In the genomic region with DNA sequence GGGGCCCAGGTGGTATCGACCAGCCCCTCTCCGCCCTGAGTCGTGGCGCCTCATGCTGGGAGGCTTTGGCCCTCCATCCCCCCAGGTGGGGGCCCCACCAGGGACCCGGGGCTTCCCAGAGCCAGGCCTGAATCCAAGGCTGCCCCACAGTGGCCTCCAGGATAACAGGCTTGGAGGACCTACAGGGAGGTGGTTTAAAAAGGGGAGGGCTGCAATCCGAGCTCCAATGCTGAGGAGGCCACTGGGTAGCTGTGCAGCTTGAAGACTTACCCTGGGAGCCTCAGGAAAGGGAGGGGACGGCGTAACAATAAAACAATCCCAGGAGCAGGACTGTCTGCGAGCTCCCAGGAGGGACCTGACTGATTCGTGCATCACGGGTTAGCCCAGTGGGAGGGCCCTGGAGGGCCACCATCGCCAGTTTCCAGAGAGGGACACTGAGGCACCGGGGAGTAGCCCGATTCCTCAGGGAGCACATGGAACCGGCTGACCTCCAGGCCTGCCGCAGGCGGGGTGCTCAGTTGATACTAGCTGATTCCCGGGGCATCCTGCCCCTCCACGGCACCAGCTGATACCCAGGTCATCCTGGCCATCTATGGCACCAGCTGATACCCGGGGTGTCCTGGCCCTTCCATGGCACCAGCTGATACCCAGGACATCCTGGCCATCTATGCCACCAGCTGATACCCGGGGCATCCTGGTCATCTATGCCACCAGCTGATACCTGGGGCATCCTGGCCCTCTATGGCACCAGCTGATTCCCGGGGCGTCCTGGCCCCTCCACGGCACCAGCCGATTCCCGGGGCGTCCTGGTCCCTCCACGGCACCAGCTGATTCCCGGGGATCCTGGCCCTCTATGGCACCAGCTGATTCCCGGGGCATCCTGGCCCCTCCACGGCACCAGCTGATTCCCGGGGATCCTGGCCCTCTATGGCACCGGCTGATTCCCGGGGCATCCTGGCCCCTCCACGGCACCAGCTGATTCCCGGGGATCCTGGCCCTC, we compare ENCODE assay signal across 16 cellular contexts. TPM values are rescaled to one million over a fixed set of nuclear protein-coding genes. Genes with fewer than 3 reads are reported as not detected.
DNase-seq lines count a peak whose midpoint lies in the region; ATAC-seq, FAIRE-seq and TF ChIP-seq lines count a peak whose summit lies in the region.
"Had no signal": no experiment of that assay in that cellular context is flagged by ENCODE, and none has a peak within 500 bp of the region (broad histone marks: within the 10 kb centered on the region; RNA-seq: fewer than 3 reads in every experiment).

No MANE protein-coding gene starts in this region.

- TF ChIP-seq EP300 in K562 (IDR thresholded peaks at IDR 0.05; ENCODE audit: low read length) = no peak
- no peak for TF ChIP-seq EP300 in gastroesophageal sphincter (IDR thresholded peaks at IDR 0.05)

- H3K79me2 ChIP-seq in K562 (ENCODE audit: control insufficient read depth, insufficient read depth, low read length) = no peaks in the 10 kb centered on the region

- H3K4me2 ChIP-seq in K562 (ENCODE audit: insufficient read depth, low read length) = no peak overlapping the region

- H3K27me3 ChIP-seq in K562 (ENCODE audit: control insufficient read depth in 2 of 2, insufficient read depth in 2 of 2, low read length in 2 of 2) (peaks cover 24 to 72% of the 10 kb centered on the region in 2 experiments), right lobe of liver (peaks cover 0 to 12% of the 10 kb centered on the region in 2 donors), prostate gland (replicated peaks; ENCODE audit: insufficient read depth) (no peaks in the 10 kb centered on the region), gastroesophageal sphincter (peaks cover 59% of the 10 kb centered on the region)
- H3K27me3 ChIP-seq: ovary had no signal

- FAIRE-seq in K562 (lab: Jason Lieb, UNC) = no peak

- H3K4me1 ChIP-seq in K562 (replicated peaks in 1 of 2; ENCODE audit: control insufficient read depth in 2 of 2, insufficient read depth in 2 of 2, low read length in 2 of 2) = peaks cover 3 to 55% of the 10 kb centered on the region in 2 experiments; a peak in 2 of 5 replicates
- H3K4me1 ChIP-seq in right lobe of liver = peaks cover 0 to 13% (median 0%) of the 10 kb centered on the region in 4 donors
- H3K4me1 ChIP-seq in prostate gland (replicated peaks) = peaks cover 4% of the 10 kb centered on the region
- H3K4me1 ChIP-seq in gastroesophageal sphincter = peaks cover 0 to 27% (median 17%) of the 10 kb centered on the region in 3 donors

- H3K36me3 Mint-ChIP-seq in activated CD4-positive, alpha-beta T cell treated with anti-CD3 and anti-CD28 coated beads for 36 hours (ENCODE audit: low read depth) = no peaks in the 10 kb centered on the region
- H3K36me3 Mint-ChIP-seq: activated naive CD8-positive, alpha-beta T cell treated with anti-CD3 and anti-CD28 coated beads for 36 hours had no signal

- in situ Hi-C loops in K562 (cut with MboI) = no loop called here

- TF ChIP-seq POLR2A in K562 (conservative IDR thresholded peaks at IDR 0.05) (no peak), right lobe of liver (IDR thresholded peaks at IDR 0.05) (no peak), prostate gland (IDR thresholded peaks at IDR 0.05) (no peak), gastroesophageal sphincter (IDR thresholded peaks at IDR 0.05) (no peak)

- no peak overlapping the region for H3K9ac ChIP-seq in K562 (ENCODE audit: insufficient read depth in 1 of 2, low read depth in 2 of 2, low read length in 2 of 2)

- DNase-seq in COR-L47 (lab: John Stamatoyannopoulos, UW) = peak; percentile 38
- peak; percentile 39 for DNase-seq in HEK293T (ENCODE audit: extremely low spot score)
- no peak for DNase-seq in K562 (ENCODE audit: extremely low read depth in 1 of 4, low spot score in 3 of 4)
- DNase-seq in right lobe of liver = peak; percentile 19 to 42 (median 41)
- DNase-seq in activated CD4-positive, alpha-beta T cell treated with anti-CD3 and anti-CD28 coated beads for 36 hours = no peak
- no peak for DNase-seq in GF-D8 (lab: John Stamatoyannopoulos, UW)
- no peak for DNase-seq in prostate gland (ENCODE audit: low spot score)
- DNase-seq: activated CD4-positive, CD25-positive, alpha-beta regulatory T cell treated with anti-CD3 and anti-CD28 coated beads, Interleukin-2, amount 50 U/mL, for 72 hours; activated naive CD8-positive, alpha-beta T cell treated with anti-CD3 and anti-CD28 coated beads for 36 hours; midbrain; ovary; Peyer's patch; stimulated activated naive CD8-positive, alpha-beta T cell treated with anti-CD3 and anti-CD28 coated beads, Interleukin-15, amount 100 ng/mL, for 72 hours had no signal

- H3K4me3 ChIP-seq in K562 (no peak overlapping the region), right lobe of liver (no peak overlapping the region), prostate gland (no peak overlapping the region), gastroesophageal sphincter (no peak overlapping the region)
- H3K4me3 ChIP-seq: ovary, Peyer's patch had no signal

- H3K27ac Mint-ChIP-seq in activated CD4-positive, alpha-beta T cell treated with anti-CD3 and anti-CD28 coated beads for 36 hours = no peak overlapping the region
- H3K27ac Mint-ChIP-seq: activated naive CD8-positive, alpha-beta T cell treated with anti-CD3 and anti-CD28 coated beads for 36 hours; stimulated activated naive CD8-positive, alpha-beta T cell treated with anti-CD3 and anti-CD28 coated beads, Interleukin-15, amount 100 ng/mL, for 72 hours had no signal

- intact Hi-C loops in K562 (cut with micrococcal nuclease) (no loop called here), right lobe of liver (cut with DNase I) (no loop called here), prostate gland (cut with DNase I) (no loop called here)
- intact Hi-C loops in activated CD4-positive, alpha-beta T cell treated with anti-CD3 and anti-CD28 coated beads for 36 hours (cut with DNase I, micrococcal nuclease) = no loop called here

- BruUV-seq in K562 (replicated peaks; lab: Mats Ljungman, UMichigan) = no TSS peak

- ATAC-seq in K562 = peak; percentile 44; the same call in 2 of the 3 replicates
- peak in 3 of 4 donors; percentile 1 to 6 (median 4) for ATAC-seq in right lobe of liver
- ATAC-seq in activated CD4-positive, alpha-beta T cell treated with anti-CD3 and anti-CD28 coated beads for 36 hours = no peak
- ATAC-seq in gastroesophageal sphincter = no peak
- ATAC-seq: stimulated activated naive CD8-positive, alpha-beta T cell treated with anti-CD3 and anti-CD28 coated beads, Interleukin-15, amount 100 ng/mL, for 72 hours had no signal

- H4K20me1 ChIP-seq in K562 (replicated peaks; ENCODE audit: control insufficient read depth, insufficient read depth, low read length) = 0 out of 2 replicates have a peak, but pooled peaks cover 6% of the 10 kb centered on the region

- TF ChIP-seq RAD21 in K562 (CRISPR knock-in tag; conservative IDR thresholded peaks at IDR 0.05 in 1 of 2, IDR thresholded peaks at IDR 0.05 in 1 of 2) = no peak

- WGBS in K562 (ENCODE audit: insufficient coverage, low coverage, missing lambda C conversion rate) = 4% methylated on average over 28 of the region's 36 CpGs
- WGBS in right lobe of liver (ENCODE audit: insufficient coverage, low coverage, low lambda C conversion rate, missing lambda C conversion rate) = 17% methylated on average over 8 of the region's 36 CpGs
- 46% methylated on average over 29 of the region's 36 CpGs for WGBS in prostate gland
- 44% methylated on average over 5 of the region's 36 CpGs; no CpG with 5 or more reads in 1 of the 2 donors for WGBS in gastroesophageal sphincter (ENCODE audit: low coverage in 1 of 2), 2 donors

- peaks cover 6% of the 10 kb centered on the region for H3K4me1 Mint-ChIP-seq in activated CD4-positive, alpha-beta T cell treated with anti-CD3 and anti-CD28 coated beads for 36 hours

- POLR2A ChIA-PET in HEK293T (lab: Yijun Ruan, JAX) (interaction anchor here (0.8 to 1.6 kb wide), 3 partner anchors 48 to 99 kb away, joined by 3 to 6 read pairs (median 3); no protein-coding TSS in a partner anchor), K562 (lab: Yijun Ruan, JAX) (interaction anchor here (0.6 to 1.7 kb wide), 2 partner anchors 9 to 11 kb away, joined by 3 to 4 read pairs; no protein-coding TSS in a partner anchor)
- POLR2A ChIA-PET in activated CD4-positive, alpha-beta T cell treated with anti-CD3 and anti-CD28 coated beads for 36 hours (lab: Charles Lee) = no interaction called here

- H3K27ac ChIP-seq in K562 (ENCODE audit: extremely low read depth, low read depth, low read length) (no peak overlapping the region), right lobe of liver (no peak overlapping the region), prostate gland (no peak overlapping the region), gastroesophageal sphincter (no peak overlapping the region)
- H3K27ac ChIP-seq: ovary, Peyer's patch had no signal

- TF ChIP-seq CTCF in K562 (IDR thresholded peaks at IDR 0.05 in 2 of 3, conservative IDR thresholded peaks at IDR 0.05 in 1 of 3; ENCODE audit: insufficient read depth in 2 of 3, low read depth in 1 of 3, low read length in 3 of 3) (no peak), right lobe of liver (IDR thresholded peaks at IDR 0.05) (no peak), prostate gland (IDR thresholded peaks at IDR 0.05) (no peak), gastroesophageal sphincter (IDR thresholded peaks at IDR 0.05) (no peak)

- H3K4me3 Mint-ChIP-seq in activated CD4-positive, alpha-beta T cell treated with anti-CD3 and anti-CD28 coated beads for 36 hours = no peak overlapping the region
- H3K4me3 Mint-ChIP-seq: activated naive CD8-positive, alpha-beta T cell treated with anti-CD3 and anti-CD28 coated beads for 36 hours; stimulated activated naive CD8-positive, alpha-beta T cell treated with anti-CD3 and anti-CD28 coated beads, Interleukin-15, amount 100 ng/mL, for 72 hours had no signal

- H3K36me3 ChIP-seq in K562 (ENCODE audit: control insufficient read depth, insufficient read depth, low read length) (no peaks in the 10 kb centered on the region), right lobe of liver (no peaks in the 10 kb centered on the region), prostate gland (no peaks in the 10 kb centered on the region), gastroesophageal sphincter (peaks cover 0 to 4% of the 10 kb centered on the region in 2 donors)
- H3K36me3 ChIP-seq: ovary, Peyer's patch had no signal

- no peak overlapping the region for H2AFZ ChIP-seq in K562 (ENCODE audit: low read depth, low read length)

- H3K9me3 Mint-ChIP-seq in activated CD4-positive, alpha-beta T cell treated with anti-CD3 and anti-CD28 coated beads for 36 hours (ENCODE audit: low read depth) = no peaks in the 10 kb centered on the region
- H3K9me3 Mint-ChIP-seq: activated naive CD8-positive, alpha-beta T cell treated with anti-CD3 and anti-CD28 coated beads for 36 hours; stimulated activated naive CD8-positive, alpha-beta T cell treated with anti-CD3 and anti-CD28 coated beads, Interleukin-15, amount 100 ng/mL, for 72 hours had no signal

- CTCF ChIA-PET in HEK293T (lab: Yijun Ruan, JAX) = interaction anchor here (0.6 to 0.7 kb wide), 2 partner anchors 76 to 106 kb away, joined by 3 to 4 read pairs; no protein-coding TSS in a partner anchor
- CTCF ChIA-PET in K562 (lab: Yijun Ruan, JAX; ENCODE audit: low intra/inter-chr PET ratio) = interaction anchor here (0.6 kb wide), 1 partner anchor 37 kb away, joined by 3 read pairs; a partner anchor contains a TSS
- CTCF ChIA-PET in activated CD4-positive, alpha-beta T cell treated with anti-CD3 and anti-CD28 coated beads for 36 hours (lab: Charles Lee) = interaction anchor here (0.6 to 1.5 kb wide), 3 partner anchors 28 to 93 kb away, joined by 3 read pairs; no protein-coding TSS in a partner anchor

- H3K9me1 ChIP-seq in K562 (ENCODE audit: control insufficient read depth, insufficient read depth, low read length) = no peaks in the 10 kb centered on the region

- H3K9me3 ChIP-seq in K562 (replicated peaks; ENCODE audit: control insufficient read depth, insufficient read depth, low read depth, low read length) (no peaks in the 10 kb centered on the region), right lobe of liver (no peaks in the 10 kb centered on the region), prostate gland (no peaks in the 10 kb centered on the region), gastroesophageal sphincter (no peaks in the 10 kb centered on the region)
- H3K9me3 ChIP-seq: ovary, Peyer's patch had no signal

- peaks cover 9% of the 10 kb centered on the region for H3K27me3 Mint-ChIP-seq in activated CD4-positive, alpha-beta T cell treated with anti-CD3 and anti-CD28 coated beads for 36 hours

RNA-seq across cellular contexts. Expression of a gene that starts 3.7 kb away (rescaled TPM):
- total RNA-seq in K562 (2011; cell fraction: chromatin; rRNA removed; ENCODE audit: low replicate concordance) = 0.25 and 0.49 TPM in 2 replicates
- total RNA-seq in K562 (2011; cell fraction: nucleolus; rRNA removed) = 0.13 and 0.67 TPM in 2 replicates
- total RNA-seq in K562 (2011; cell fraction: nucleoplasm; rRNA removed) = 0.15 TPM in 2 replicates
- total RNA-seq in K562 (2014; rRNA removed) = not detected in 2 replicates
- total RNA-seq in K562 (2014; rRNA removed; fragmentation: Illumina TruSeq; extraction: Trizol) = not detected in 2 replicates
- not detected in 2 replicates for total RNA-seq in K562 (2015; rRNA removed; fragmentation: Illumina TruSeq; extraction: Trizol)
- not detected in 2 replicates for total RNA-seq in K562 (2021)
- polyA plus RNA-seq in K562 (2011; rRNA removed) = 0.01 and 0.07 TPM in 2 replicates
- 0.04 and 0.10 TPM in 2 replicates for polyA plus RNA-seq in K562 (2011; cell fraction: cytosol; rRNA removed)
- 0.44 and 0.68 TPM in 2 replicates for polyA plus RNA-seq in K562 (2011; cell fraction: nucleus; rRNA removed)
- not detected in 2 replicates for polyA plus RNA-seq in K562 (2012)
- polyA plus RNA-seq in K562 (2014; fragmentation: Illumina TruSeq; extraction: Trizol) = not detected in 2 replicates
- not detected for polyA plus RNA-seq in K562 (2014; fragmentation: Nextera tagmentation; extraction: Ambion mirVana)
- 0.07 and 0.16 TPM in 2 replicates for polyA plus RNA-seq in K562 (2014; rRNA removed)
- not detected in 2 replicates for polyA minus RNA-seq in K562 (2011; rRNA and poly(A)+ RNA removed)
- not detected in 2 replicates for polyA minus RNA-seq in K562 (2011; cell fraction: cytosol; rRNA and poly(A)+ RNA removed)
- 0.13 TPM in 1 of 2 replicates, not detected in the other for polyA minus RNA-seq in K562 (2011; cell fraction: nucleus; rRNA and poly(A)+ RNA removed)
- 1 to 10 TPM in 1 of 6 experiments, under 1 TPM in 5; 0.12 to 2.0 (median 0.44) TPM for total RNA-seq in right lobe of liver
- under 1 TPM; 0.09 to 0.11 TPM for total RNA-seq in activated CD4-positive, alpha-beta T cell treated with anti-CD3 and anti-CD28 coated beads for 36 hours
- total RNA-seq in prostate gland = 1 to 10 TPM in 1 of 2 donors, under 1 TPM in 1; 0.59 to 3.1 TPM
- total RNA-seq in gastroesophageal sphincter = 1 to 10 TPM in 1 of 4 donors, under 1 TPM in 2, not detected in 1; 0.19 to 2.7 (median 0.67) TPM
- total RNA-seq: fibroblast of villous mesenchyme; T-helper 1 cell treated with Interleukin-12 subunit alpha and Interleukin-12 subunit beta and Interleukin-4 antibody, amounts not matched to agents 30 ng/mL and 1 ng/mL, for 36 hours had no signal

RNA-seq across cellular contexts. Expression of a gene that starts 48.2 kb away (rescaled TPM):
- total RNA-seq in K562 (2011; cell fraction: chromatin; rRNA removed; ENCODE audit: low replicate concordance) = 0.86 and 2.4 TPM in 2 replicates
- 1.1 and 1.3 TPM in 2 replicates for total RNA-seq in K562 (2011; cell fraction: nucleolus; rRNA removed)
- total RNA-seq in K562 (2011; cell fraction: nucleoplasm; rRNA removed) = 0.88 and 1.6 TPM in 2 replicates
- total RNA-seq in K562 (2014; rRNA removed) (0.14 TPM in 1 of 2 replicates, not detected in the other), K562 (2014; rRNA removed; fragmentation: Illumina TruSeq; extraction: Trizol) (not detected in 2 replicates), K562 (2015; rRNA removed; fragmentation: Illumina TruSeq; extraction: Trizol) (not detected in 2 replicates), K562 (2021) (0.16 and 0.20 TPM in 2 replicates), right lobe of liver (10 to 100 TPM; 48.4 to 69.9 (median 59.1) TPM), prostate gland (10 to 100 TPM; 52.2 to 83.4 TPM), gastroesophageal sphincter (10 to 100 TPM; 14.7 to 24.6 (median 20.4) TPM)
- polyA plus RNA-seq in K562 (2011; rRNA removed) (0.36 and 1.3 TPM in 2 replicates), K562 (2014; fragmentation: Illumina TruSeq; extraction: Trizol) (not detected in 2 replicates), K562 (2014; fragmentation: Nextera tagmentation; extraction: Ambion mirVana) (not detected), K562 (2014; rRNA removed) (0.15 TPM in 1 of 2 replicates, not detected in the other)
- 0.49 and 0.64 TPM in 2 replicates for polyA plus RNA-seq in K562 (2011; cell fraction: cytosol; rRNA removed)
- polyA plus RNA-seq in K562 (2011; cell fraction: nucleus; rRNA removed) = 7.4 and 7.9 TPM in 2 replicates
- polyA plus RNA-seq in K562 (2012) = 0.16 and 2.0 TPM in 2 replicates
- polyA minus RNA-seq in K562 (2011; rRNA and poly(A)+ RNA removed) = 0.36 and 0.53 TPM in 2 replicates
- 0.55 and 0.76 TPM in 2 replicates for polyA minus RNA-seq in K562 (2011; cell fraction: cytosol; rRNA and poly(A)+ RNA removed)
- polyA minus RNA-seq in K562 (2011; cell fraction: nucleus; rRNA and poly(A)+ RNA removed) = 0.89 and 0.94 TPM in 2 replicates
- total RNA-seq in activated CD4-positive, alpha-beta T cell treated with anti-CD3 and anti-CD28 coated beads for 36 hours = under 1 TPM in 1 of 2 experiments, not detected in 1; 0.21 TPM
- total RNA-seq: T-helper 1 cell treated with Interleukin-12 subunit alpha and Interleukin-12 subunit beta and Interleukin-4 antibody, amounts not matched to agents 30 ng/mL and 1 ng/mL, for 36 hours had no signal

Comparison
In these comparisons a context has a peak if more than half of its experiments do, and no peak if none do; other contexts are left out.
1. DNase-seq: peak in COR-L47 (single experiment), HEK293T (single experiment) and right lobe of liver (3 of 3); none in K562 (0 of 4), activated CD4-positive, alpha-beta T cell treated with anti-CD3 and anti-CD28 coated beads for 36 hours (single experiment), GF-D8 (single experiment) and prostate gland (single experiment).
2. ATAC-seq: peak in K562 (single experiment) and right lobe of liver (3 of 4); none in activated CD4-positive, alpha-beta T cell treated with anti-CD3 and anti-CD28 coated beads for 36 hours (single experiment) and gastroesophageal sphincter (single experiment).
3. RNA of a gene that starts 48.2 kb away (total RNA-seq): 52.2 to 83.4 TPM in prostate gland, 48.4 to 69.9 TPM in right lobe of liver and 14.7 to 24.6 TPM in gastroesophageal sphincter; 0.21 TPM in activated CD4-positive, alpha-beta T cell treated with anti-CD3 and anti-CD28 coated beads for 36 hours and 0.14 to 2.4 TPM in K562; every median in the first group is over 4 times any median in the second.